24 cellular contexts compared by ENCODE assay signal in the genomic region with DNA sequence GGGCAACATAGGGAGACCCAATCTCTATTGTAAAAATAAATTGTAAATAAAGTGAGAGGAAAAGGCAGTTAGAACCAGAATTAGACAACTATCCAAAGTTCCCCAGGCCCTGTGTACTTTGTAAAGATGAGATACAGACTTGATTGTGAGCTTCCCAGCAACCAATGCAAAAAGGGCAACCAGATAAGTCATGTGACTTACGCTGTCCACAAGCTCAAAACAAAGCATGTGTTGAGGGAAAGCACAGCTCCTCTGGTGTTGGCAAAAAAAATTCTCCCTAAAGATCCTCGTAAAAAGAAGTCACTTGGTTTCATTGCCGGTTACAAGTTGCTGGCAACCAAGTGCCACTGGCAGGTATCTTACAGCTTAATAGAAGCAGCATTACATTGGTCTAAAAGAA.
"Had no signal": no experiment of that assay in that cellular context is flagged by ENCODE, and none has a peak within 500 bp of the region (broad histone marks: within the 10 kb centered on the region; RNA-seq: fewer than 3 reads in every experiment).

No MANE protein-coding gene starts in this region.

- H3K27me3 ChIP-seq: esophagus muscularis mucosa, foreskin keratinocyte, right atrium auricular region, stomach, thyroid gland had no signal

- H3K9me3 ChIP-seq: esophagus muscularis mucosa, lower lobe of right lung, prostate gland, right atrium auricular region, stomach, thyroid gland had no signal

- H3K27ac ChIP-seq: esophagus muscularis mucosa, foreskin keratinocyte, lower lobe of right lung, prostate gland, stomach, thyroid gland had no signal

- H3K4me2 ChIP-seq: smooth muscle cell had no signal

- DNase-seq: effector CD8-positive, alpha-beta T cell; foreskin keratinocyte; hypothalamus; immature natural killer cell; islet precursor cell; left ventricle myocardium superior; lower lobe of right lung; nephron progenitor cell; nucleus accumbens; stimulated activated CD4-positive, alpha-beta T cell treated with anti-CD3 and anti-CD28 coated beads, Interleukin-12 subunit alpha, Interleukin-12 subunit beta, amount 100 ng/mL, for 4 hours; stimulated activated CD4-positive, alpha-beta T cell treated with anti-CD3 and anti-CD28 coated beads, Interleukin-1b, Interleukin-23, amount 100 ng/mL, for 48 hours; stimulated activated CD4-positive, alpha-beta T cell treated with anti-CD3 and anti-CD28 coated beads, Interleukin-4, amount 100 ng/mL, for 1 hour; stimulated activated CD8-positive, alpha-beta memory T cell treated with anti-CD3 and anti-CD28 coated beads, Interleukin-4, amount 100 ng/mL, for 48 hours; stimulated activated naive CD4-positive, alpha-beta T cell; stomach; thyroid gland; trophoblast cell had no signal

- H3K4me1 ChIP-seq: foreskin keratinocyte, lower lobe of right lung, prostate gland, thyroid gland had no signal

- ATAC-seq: foreskin keratinocyte; left ventricle myocardium superior; lower lobe of right lung; naive thymus-derived CD8-positive, alpha-beta T cell; sciatic nerve had no signal

- H3K4me3 ChIP-seq: esophagus muscularis mucosa, lower lobe of right lung, prostate gland, right atrium auricular region, smooth muscle cell, stomach, thyroid gland had no signal

- FAIRE-seq: colon had no signal

- H3K36me3 ChIP-seq: lower lobe of right lung, prostate gland, right atrium auricular region, thyroid gland had no signal
